In genomic region chr4:149889976-149890375, GRCh38 we compare ENCODE assay signal across 32 cellular contexts.
"Had no signal": no experiment of that assay in that cellular context is flagged by ENCODE, and none has a peak within 500 bp of the region (broad histone marks: within the 10 kb centered on the region; RNA-seq: fewer than 3 reads in every experiment).

No MANE protein-coding gene starts in this region.

- H3K9me2 ChIP-seq: SK-N-SH had no signal

- H3K36me3 ChIP-seq: ascending aorta, breast epithelium, SJSA1 had no signal

- H3K4me2 ChIP-seq: KMS-11, SK-N-SH had no signal

- H3K36me3 Mint-ChIP-seq: activated CD8-positive, alpha-beta memory T cell treated with anti-CD3 and anti-CD28 coated beads, Interleukin-2, amount 10 ng/mL, durations not matched to agents 7 days and 5 days; activated naive CD4-positive, alpha-beta T cell treated with anti-CD3 and anti-CD28 coated beads, Interleukin-2, amount 10 ng/mL, durations not matched to agents 7 days and 5 days; activated naive CD8-positive, alpha-beta T cell; T-cell had no signal

- H3K27ac Mint-ChIP-seq: activated B cell treated with CpG ODN at 0.5 μM for 24 hours; activated CD4-positive, alpha-beta memory T cell treated with anti-CD3 and anti-CD28 coated beads, Interleukin-2, amount 10 ng/mL, durations not matched to agents 7 days and 5 days; activated CD8-positive, alpha-beta memory T cell treated with anti-CD3 and anti-CD28 coated beads, Interleukin-2, amount 10 ng/mL, durations not matched to agents 7 days and 5 days; activated naive CD4-positive, alpha-beta T cell treated with anti-CD3 and anti-CD28 coated beads, Interleukin-2, amount 10 ng/mL, durations not matched to agents 7 days and 5 days; activated naive CD8-positive, alpha-beta T cell; T-cell; T-helper 17 cell had no signal

- H3K4me1 ChIP-seq: ascending aorta, body of pancreas, breast epithelium had no signal

- ATAC-seq: activated CD8-positive, alpha-beta memory T cell treated with anti-CD3 and anti-CD28 coated beads, Interleukin-2, amount 10 ng/mL, durations not matched to agents 7 days and 5 days; body of pancreas; Panc1; T-cell; T-helper 17 cell had no signal

- H3K27me3 ChIP-seq: ascending aorta, body of pancreas, breast epithelium, SJSA1 had no signal

- H3K4me1 Mint-ChIP-seq: activated B cell treated with CpG ODN at 0.5 μM for 24 hours; activated CD4-positive, alpha-beta memory T cell treated with anti-CD3 and anti-CD28 coated beads, Interleukin-2, amount 10 ng/mL, durations not matched to agents 7 days and 5 days; activated CD8-positive, alpha-beta memory T cell treated with anti-CD3 and anti-CD28 coated beads, Interleukin-2, amount 10 ng/mL, durations not matched to agents 7 days and 5 days; activated naive CD4-positive, alpha-beta T cell treated with anti-CD3 and anti-CD28 coated beads, Interleukin-2, amount 10 ng/mL, durations not matched to agents 7 days and 5 days; T-cell; T-helper 17 cell had no signal

- H3K27me3 Mint-ChIP-seq: activated B cell treated with CpG ODN at 0.5 μM for 24 hours; activated CD4-positive, alpha-beta memory T cell treated with anti-CD3 and anti-CD28 coated beads, Interleukin-2, amount 10 ng/mL, durations not matched to agents 7 days and 5 days; activated CD8-positive, alpha-beta memory T cell treated with anti-CD3 and anti-CD28 coated beads, Interleukin-2, amount 10 ng/mL, durations not matched to agents 7 days and 5 days; activated naive CD4-positive, alpha-beta T cell treated with anti-CD3 and anti-CD28 coated beads, Interleukin-2, amount 10 ng/mL, durations not matched to agents 7 days and 5 days; T-cell; T-helper 17 cell had no signal

- DNase-seq: activated B cell treated with CpG ODN at 0.5 μM for 24 hours; activated CD4-positive, alpha-beta memory T cell treated with anti-CD3 and anti-CD28 coated beads, Interleukin-2, amount 10 ng/mL, durations not matched to agents 7 days and 5 days; activated CD4-positive, alpha-beta T cell treated with anti-CD3 and anti-CD28 coated beads for 4 hours; activated CD4-positive, alpha-beta T cell treated with anti-CD3 and anti-CD28 coated beads, Interleukin-2, amount 50 U/mL, for 1 hour; activated CD4-positive, CD25-positive, alpha-beta regulatory T cell treated with anti-CD3 and anti-CD28 coated beads, Interleukin-2, amount 50 U/mL, for 72 hours; activated CD8-positive, alpha-beta memory T cell treated with anti-CD3 and anti-CD28 coated beads for 24 hours; activated CD8-positive, alpha-beta memory T cell treated with anti-CD3 and anti-CD28 coated beads, Interleukin-2, amount 10 ng/mL, durations not matched to agents 7 days and 5 days; activated CD8-positive, alpha-beta memory T cell treated with anti-CD3 and anti-CD28 coated beads, Interleukin-2, amount 50 U/mL, for 48 hours; activated effector memory CD4-positive, alpha-beta T cell treated with Interleukin-2 at 50 U/mL for 16 hours; activated naive CD4-positive, alpha-beta T cell treated with anti-CD3 and anti-CD28 coated beads, Interleukin-2, amount 10 ng/mL, durations not matched to agents 7 days and 5 days; activated T-cell treated with anti-CD3 and anti-CD28 coated beads, Interleukin-2, amount 50 U/mL, for 48 hours; amygdala; body of pancreas; MM.1S; MV-4-11; NCI-H1092; NCI-H1436 treated with DMSO at 0.1 percent for 48 hours; NCI-H1694 treated with DMSO at 0.1 percent for 48 hours; NCI-H2029; NCI-H345; NCI-H524 treated with DMSO at 0.1 percent for 48 hours; SHP77; SK-N-SH; T-cell; T-helper 17 cell had no signal

- H3K9me3 Mint-ChIP-seq: activated B cell treated with CpG ODN at 0.5 μM for 24 hours; activated CD4-positive, alpha-beta memory T cell treated with anti-CD3 and anti-CD28 coated beads, Interleukin-2, amount 10 ng/mL, durations not matched to agents 7 days and 5 days; activated naive CD4-positive, alpha-beta T cell treated with anti-CD3 and anti-CD28 coated beads, Interleukin-2, amount 10 ng/mL, durations not matched to agents 7 days and 5 days; T-cell had no signal

- H3K4me3 Mint-ChIP-seq: activated B cell treated with CpG ODN at 0.5 μM for 24 hours; activated CD4-positive, alpha-beta memory T cell treated with anti-CD3 and anti-CD28 coated beads, Interleukin-2, amount 10 ng/mL, durations not matched to agents 7 days and 5 days; activated CD8-positive, alpha-beta memory T cell treated with anti-CD3 and anti-CD28 coated beads, Interleukin-2, amount 10 ng/mL, durations not matched to agents 7 days and 5 days; activated naive CD4-positive, alpha-beta T cell treated with anti-CD3 and anti-CD28 coated beads, Interleukin-2, amount 10 ng/mL, durations not matched to agents 7 days and 5 days; activated naive CD8-positive, alpha-beta T cell; T-cell; T-helper 17 cell had no signal

- H3K9me3 ChIP-seq: ascending aorta, body of pancreas, breast epithelium, SJSA1, SK-N-SH had no signal

- H3K9ac ChIP-seq: KMS-11, SK-N-SH had no signal

- H3K27ac ChIP-seq: ascending aorta, body of pancreas, breast epithelium, KMS-11, SJSA1, VCaP had no signal

- H3K4me3 ChIP-seq: ascending aorta, body of pancreas, breast epithelium, SJSA1 had no signal
